Comparison of ENCODE assay signal across 34 cellular contexts in genomic region chr7:141244466-141244865, GRCh38.
"Had no signal": no experiment of that assay in that cellular context is flagged by ENCODE, and none has a peak within 500 bp of the region (broad histone marks: within the 10 kb centered on the region; RNA-seq: fewer than 3 reads in every experiment).

No MANE protein-coding gene starts in this region.

- H3K27me3 ChIP-seq: MG63 had no signal

- H3K9ac ChIP-seq: KMS-11 had no signal

- H3K4me3 ChIP-seq: MG63 had no signal

- H3K9me3 ChIP-seq: MG63 had no signal

- DNase-seq: Karpas-422, Kasumi-1, KG1, MG63, MM.1S, MV-4-11, NCI-H1048, NCI-H1092, NCI-H1092 treated with DMSO at 0.1 percent for 48 hours, NCI-H1105, NCI-H1105 treated with DMSO at 0.1 percent for 48 hours, NCI-H1417, NCI-H1417 treated with DMSO at 0.1 percent for 48 hours, NCI-H1436, NCI-H1436 treated with DMSO at 0.1 percent for 48 hours, NCI-H146, NCI-H1694, NCI-H1694 treated with DMSO at 0.1 percent for 48 hours, NCI-H187, NCI-H187 treated with DMSO at 0.1 percent for 48 hours, NCI-H1930, NCI-H2029, NCI-H2029 treated with DMSO at 0.1 percent for 48 hours, NCI-H2081, NCI-H2081 treated with DMSO at 0.1 percent for 48 hours, NCI-H2107, NCI-H2171, NCI-H2171 treated with DMSO at 0.1 percent for 48 hours, NCI-H2227 treated with DMSO at 0.1 percent for 48 hours, NCI-H226, NCI-H345, NCI-H446, NCI-H446 treated with DMSO at 0.1 percent for 48 hours had no signal

- H3K27ac ChIP-seq: KMS-11 had no signal

- H3K36me3 ChIP-seq: MG63 had no signal

- H3K4me2 ChIP-seq: KMS-11 had no signal
